9 cellular contexts compared by ENCODE assay signal in the genomic region with DNA sequence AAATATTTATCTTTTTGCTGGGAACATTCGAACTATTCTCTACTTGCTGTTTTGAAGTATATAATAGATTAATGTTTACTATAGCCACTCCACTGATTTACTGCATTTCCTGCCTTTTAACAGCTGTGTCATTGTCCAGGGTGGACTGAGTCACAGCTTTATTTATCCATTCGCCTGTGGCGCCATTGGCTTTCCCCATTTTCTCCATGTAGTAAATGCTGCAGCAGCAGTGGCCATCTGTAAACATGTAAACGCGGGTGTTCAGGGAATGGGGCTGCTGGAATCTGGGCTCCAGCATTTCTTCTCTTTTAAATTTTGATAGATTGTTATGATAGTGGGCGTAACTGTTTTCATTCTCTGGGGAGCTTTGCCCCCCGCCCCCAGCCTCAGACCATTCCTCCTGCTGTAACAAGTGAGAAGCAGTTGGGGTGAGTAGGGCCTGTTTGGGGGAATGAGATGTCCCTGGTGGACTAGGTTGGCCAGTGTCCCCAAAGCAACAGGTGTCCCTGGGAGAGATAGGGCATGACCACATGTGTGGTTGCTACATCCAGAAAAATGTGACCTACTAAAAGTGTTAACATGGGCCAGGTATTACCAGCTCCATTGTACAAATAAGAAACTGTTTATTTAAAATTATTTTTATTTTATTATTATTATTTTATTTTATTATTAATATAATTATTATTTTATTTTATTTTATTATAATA. TPM values are rescaled to one million over a fixed set of nuclear protein-coding genes. Genes with fewer than 3 reads are reported as not detected.
A peak's percentile ranks its signal among the peaks of the same experiment; 100 is the strongest.
DNase-seq lines count a peak whose midpoint lies in the region; FAIRE-seq and TF ChIP-seq lines count a peak whose summit lies in the region.
"Had no signal": no experiment of that assay in that cellular context is flagged by ENCODE, and none has a peak within 500 bp of the region (broad histone marks: within the 10 kb centered on the region; RNA-seq: fewer than 3 reads in every experiment).

No MANE protein-coding gene starts in this region.

- H3K36me3 ChIP-seq in ascending aorta: no peaks in the 10 kb centered on the region
- H3K36me3 ChIP-seq in H7 (replicated peaks; ENCODE audit: control insufficient read depth, insufficient read depth, low read length): no peaks in the 10 kb centered on the region
- H3K36me3 ChIP-seq: SJCRH30 had no signal

- intact Hi-C loops in ascending aorta (cut with DNase I): no loop called here

- no peak for TF ChIP-seq POLR2A in H54 (IDR thresholded peaks at IDR 0.05; ENCODE audit: low read depth, low read length)

- H3K27me3 ChIP-seq in ascending aorta (no peaks in the 10 kb centered on the region), H7 (ENCODE audit: control insufficient read depth, insufficient read depth, low read length) (no peaks in the 10 kb centered on the region)
- H3K27me3 ChIP-seq: SJCRH30 had no signal

- peak overlapping the region in 1 of 2 donors; percentile 46 for H3K27ac ChIP-seq in ascending aorta
- H3K27ac ChIP-seq: SJCRH30 had no signal

- H3K4me1 ChIP-seq in ascending aorta: peaks cover 4 to 20% of the 10 kb centered on the region in 2 donors
- H3K4me1 ChIP-seq: SJCRH30 had no signal

- no peaks in the 10 kb centered on the region for H3K9me3 ChIP-seq in ascending aorta
- H3K9me3 ChIP-seq: SJCRH30 had no signal

- no peak for TF ChIP-seq CTCF in ascending aorta (IDR thresholded peaks at IDR 0.05)

- FAIRE-seq in H54 (lab: Jason Lieb, UNC): peak; percentile 97

- DNase-seq in COLO668 (lab: John Stamatoyannopoulos, UW; ENCODE audit: unreplicated experiment) (peak; percentile 57), H54 (ENCODE audit: insufficient read length, low spot score) (peak; percentile 28), T1000 (lab: John Stamatoyannopoulos, UW) (peak; percentile 41), mesenteric fat pad (ENCODE audit: low spot score) (peak; percentile 84), iPS-NIHi7 (ENCODE audit: extremely low spot score) (no peak), ascending aorta (ENCODE audit: low spot score in 2 of 2) (no peak), H7 (no peak), nucleus accumbens (lab: John Stamatoyannopoulos, UW) (no peak)

- H3K4me3 ChIP-seq in ascending aorta: no peak overlapping the region
- no peak overlapping the region for H3K4me3 ChIP-seq in H7 (ENCODE audit: insufficient read depth, low read depth, low read length)
- H3K4me3 ChIP-seq: SJCRH30 had no signal

RNA-seq across cellular contexts. Expression of a gene that starts 32.9 kb away (rescaled TPM):
- 38.0 TPM for total RNA-seq in mesenteric fat pad
- 30.3 TPM for total RNA-seq in ascending aorta
- total RNA-seq in H7 (2014; rRNA removed; shearing (Covaris generic)): 0.15 and 0.76 TPM in 2 replicates
- total RNA-seq: SJCRH30 had no signal

Comparison
In these comparisons a context has a peak if more than half of its experiments do, and no peak if none do; other contexts are left out.
1. DNase-seq: peak in COLO668 (single experiment), H54 (single experiment), T1000 (single experiment) and mesenteric fat pad (single experiment); none in iPS-NIHi7 (single experiment), ascending aorta (0 of 2), H7 (single experiment) and nucleus accumbens (0 of 56).
2. RNA of a gene that starts 32.9 kb away (total RNA-seq): 38.0 TPM in mesenteric fat pad (single experiment) and 30.3 TPM in ascending aorta (single experiment); 0.15 to 0.76 TPM in H7; every median in the first group is over 10 times any median in the second.